Comparison of ENCODE assay signal across 25 cellular contexts in the genomic region with DNA sequence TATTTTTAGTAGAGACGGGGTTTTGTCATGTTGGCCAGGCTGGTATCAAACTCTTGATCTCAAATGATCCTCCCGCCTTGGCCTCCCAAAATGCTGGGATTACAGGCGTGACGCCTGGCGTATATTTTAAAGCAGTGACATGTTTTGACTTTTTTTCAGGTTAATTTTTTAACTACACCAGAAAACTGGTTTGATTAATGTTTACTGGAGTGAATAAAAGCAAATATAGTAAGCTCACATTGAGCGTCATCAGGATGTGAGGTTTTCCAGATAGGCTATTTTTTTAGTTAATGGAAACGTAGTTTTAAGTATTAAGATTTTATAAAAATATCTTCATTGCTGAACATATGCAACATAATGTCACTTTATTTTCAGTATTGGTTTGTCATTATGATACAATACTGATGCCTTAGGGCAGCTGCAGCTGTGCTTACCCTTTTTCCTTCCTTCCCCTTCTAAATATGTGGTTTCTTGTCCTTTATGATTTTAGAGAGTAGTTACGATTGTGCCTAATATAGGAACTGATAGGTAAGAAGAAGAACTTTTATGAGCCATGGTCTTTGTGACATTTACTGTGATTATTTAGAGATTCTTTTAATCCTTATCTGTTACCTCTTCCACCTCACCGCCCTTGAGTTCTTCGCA. TPM values are rescaled to one million over a fixed set of nuclear protein-coding genes. Genes with fewer than 3 reads are reported as not detected.
DNase-seq lines count a peak whose midpoint lies in the region; ATAC-seq, FAIRE-seq and TF ChIP-seq lines count a peak whose summit lies in the region.
"Had no signal": no experiment of that assay in that cellular context is flagged by ENCODE, and none has a peak within 500 bp of the region (broad histone marks: within the 10 kb centered on the region; RNA-seq: fewer than 3 reads in every experiment).

No MANE protein-coding gene starts in this region.

- TF ChIP-seq POLR2A in A549 (IDR thresholded peaks at IDR 0.05; ENCODE audit: low read length), result no peak

- no peaks in the 10 kb centered on the region for H3K9me3 Mint-ChIP-seq in T-cell
- H3K9me3 Mint-ChIP-seq: activated T-cell treated with anti-CD3 and anti-CD28 coated beads, Interleukin-2, amount 50 U/mL, for 4 hours; naive thymus-derived CD4-positive, alpha-beta T cell had no signal

- CTCF ChIA-PET in A549 (lab: Yijun Ruan, JAX), result interaction anchor here (1.2 to 3.3 kb wide), 11 partner anchors 17 to 347 kb away, joined by 3 to 32 read pairs (median 5); partner anchors contain the start of gene RSBN1L
- CTCF ChIA-PET in T-cell (lab: Charles Lee), result interaction anchor here (1.1 to 3.2 kb wide), 5 partner anchors 13 to 110 kb away, joined by 3 to 54 read pairs (median 21); no protein-coding TSS in a partner anchor

- H3K27me3 Mint-ChIP-seq in T-cell, result no peaks in the 10 kb centered on the region
- H3K27me3 Mint-ChIP-seq: naive thymus-derived CD4-positive, alpha-beta T cell had no signal

- peaks cover 5% of the 10 kb centered on the region for H3K36me3 Mint-ChIP-seq in T-cell

- H2AFZ ChIP-seq in OCI-LY3 (ENCODE audit: low read depth, low read length), result no peak overlapping the region

- H3K27ac ChIP-seq in A549 (peak overlapping the region; percentile 12 to 48; a peak in 4 of 6 replicates), OCI-LY3 (ENCODE audit: low read length) (peak overlapping the region; percentile 21; the same call in 1 of the 2 replicates)

- no peaks in the 10 kb centered on the region for H3K36me3 ChIP-seq in OCI-LY3 (replicated peaks; ENCODE audit: low read depth, low read length)
- no peaks in the 10 kb centered on the region; the same call in 1 of the 2 replicates for H3K36me3 ChIP-seq in HAP-1 (replicated peaks)
- H3K36me3 ChIP-seq: stomach, thyroid gland had no signal

- TF ChIP-seq EP300 in A549 (IDR thresholded peaks at IDR 0.05), result no peak

- no peak for ATAC-seq in A549
- peak; percentile 64 for ATAC-seq in left lobe of liver
- no peak for ATAC-seq in T-cell (replicated peaks in 1 of 4)
- ATAC-seq: activated T-cell treated with anti-CD3 and anti-CD28 coated beads, Interleukin-2, amount 50 U/mL, for 4 hours; left ventricle myocardium superior; naive thymus-derived CD4-positive, alpha-beta T cell had no signal

- DNase-seq in A549 (ENCODE audit: low read depth in 1 of 2, low spot score in 1 of 2) (no peak), GF-D8 (lab: John Stamatoyannopoulos, UW) (peak; percentile 47), left lobe of liver (ENCODE audit: low spot score) (no peak), HAP-1 (ENCODE audit: low spot score in 2 of 2) (no peak), nucleus accumbens (lab: John Stamatoyannopoulos, UW) (no peak), T-cell (no peak), middle frontal gyrus (ENCODE audit: extremely low spot score, low spot score) (no peak)
- DNase-seq: activated CD4-positive, alpha-beta T cell treated with anti-CD3 and anti-CD28 coated beads, Interleukin-2, amount 50 U/mL, for 1 hour; activated naive CD4-positive, alpha-beta T cell; activated T-cell treated with anti-CD3 and anti-CD28 coated beads, Interleukin-2, amount 50 U/mL, for 4 hours; cerebellar nuclear complex; dorsolateral prefrontal cortex; KBM-7; left ventricle myocardium superior; naive thymus-derived CD4-positive, alpha-beta T cell; NCI-H1436 treated with DMSO at 0.1 percent for 48 hours; retina; Right ventricle myocardium superior; small intestine; stomach; T-helper 9 cell; thyroid gland had no signal

- no peak overlapping the region for H3K4me3 Mint-ChIP-seq in T-cell
- H3K4me3 Mint-ChIP-seq: activated T-cell treated with anti-CD3 and anti-CD28 coated beads, Interleukin-2, amount 50 U/mL, for 4 hours; naive thymus-derived CD4-positive, alpha-beta T cell had no signal

- H3K4me2 ChIP-seq in A549 (peak overlapping the region; percentile 54), OCI-LY3 (ENCODE audit: low read length) (peak overlapping the region; percentile 66)

- TF ChIP-seq CTCF in A549 (IDR thresholded peaks at IDR 0.05), result no peak
- TF ChIP-seq CTCF in OCI-LY3 (IDR thresholded peaks at IDR 0.05; ENCODE audit: low read depth, low read length), result no peak

- no peak overlapping the region for H3K27ac Mint-ChIP-seq in T-cell
- H3K27ac Mint-ChIP-seq: naive thymus-derived CD4-positive, alpha-beta T cell had no signal

- peaks cover 22% of the 10 kb centered on the region; the same call in 1 of the 2 replicates for H4K20me1 ChIP-seq in OCI-LY3 (ENCODE audit: insufficient read depth, low read length)

- TF ChIP-seq RAD21 in A549 (conservative IDR thresholded peaks at IDR 0.05 in 1 of 2, IDR thresholded peaks at IDR 0.05 in 1 of 2), result no peak

- POLR2A ChIA-PET in A549 (lab: Yijun Ruan, JAX) (no interaction called here), T-cell (lab: Charles Lee) (no interaction called here)

- H3K4me1 Mint-ChIP-seq in T-cell, result peaks cover 42 to 57% (median 48%) of the 10 kb centered on the region in 3 donors

- no peaks in the 10 kb centered on the region for H3K27me3 ChIP-seq in OCI-LY3 (ENCODE audit: low read depth, low read length)
- H3K27me3 ChIP-seq in HAP-1 (ENCODE audit: low read depth), result no peaks in the 10 kb centered on the region
- H3K27me3 ChIP-seq: dorsolateral prefrontal cortex, stomach, thyroid gland had no signal

- H3K79me2 ChIP-seq in OCI-LY3 (ENCODE audit: low read length), result peaks cover 43% of the 10 kb centered on the region

- in situ Hi-C loops in HAP-1 (cut with MboI; ENCODE audit: low sequenced_read_pairs), result no loop called here

- peaks cover 53% of the 10 kb centered on the region for H3K4me1 ChIP-seq in A549
- peaks cover 42% of the 10 kb centered on the region for H3K4me1 ChIP-seq in OCI-LY3 (ENCODE audit: low read length)
- peaks cover 4% of the 10 kb centered on the region; the same call in 1 of the 2 replicates for H3K4me1 ChIP-seq in HAP-1

- no peak overlapping the region for H3K9ac ChIP-seq in OCI-LY3 (ENCODE audit: low read length)

- H3K9me3 ChIP-seq in A549, result no peaks in the 10 kb centered on the region
- H3K9me3 ChIP-seq in OCI-LY3 (ENCODE audit: insufficient read depth, low read length), result no peaks in the 10 kb centered on the region
- H3K9me3 ChIP-seq in HAP-1, result no peaks in the 10 kb centered on the region
- H3K9me3 ChIP-seq: stomach, thyroid gland had no signal

- no peak for FAIRE-seq in A549 (lab: Jason Lieb, UNC)
- FAIRE-seq: H54, HTR-8/SVneo had no signal

- no peak overlapping the region for H3K4me3 ChIP-seq in A549
- H3K4me3 ChIP-seq in OCI-LY3 (ENCODE audit: low read length), result peak overlapping the region; percentile 48
- H3K4me3 ChIP-seq in HAP-1, result no peak overlapping the region
- H3K4me3 ChIP-seq: dorsolateral prefrontal cortex, stomach, thyroid gland had no signal

- 57% methylated on average over 10 of the region's 10 CpGs for WGBS in A549 (ENCODE audit: missing lambda C conversion rate)

TF ChIP-seq in A549, 52 proteins besides CTCF, POLR2A, EP300 and RAD21:
- TF ChIP-seq, protein P1, sequence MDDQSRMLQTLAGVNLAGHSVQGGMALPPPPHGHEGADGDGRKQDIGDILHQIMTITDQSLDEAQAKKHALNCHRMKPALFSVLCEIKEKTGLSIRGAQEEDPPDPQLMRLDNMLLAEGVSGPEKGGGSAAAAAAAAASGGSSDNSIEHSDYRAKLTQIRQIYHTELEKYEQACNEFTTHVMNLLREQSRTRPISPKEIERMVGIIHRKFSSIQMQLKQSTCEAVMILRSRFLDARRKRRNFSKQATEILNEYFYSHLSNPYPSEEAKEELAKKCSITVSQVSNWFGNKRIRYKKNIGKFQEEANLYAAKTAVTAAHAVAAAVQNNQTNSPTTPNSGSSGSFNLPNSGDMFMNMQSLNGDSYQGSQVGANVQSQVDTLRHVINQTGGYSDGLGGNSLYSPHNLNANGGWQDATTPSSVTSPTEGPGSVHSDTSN (IDR thresholded peaks at IDR 0.05), result no peak
- no peak for TF ChIP-seq JUN (IDR thresholded peaks at IDR 0.05)
TF ChIP-seq in A549: peak in this region for 0.

RNA-seq across cellular contexts. Expression of gene TMEM60, which starts 37.3 kb away (rescaled TPM):
- polyA plus RNA-seq in A549 (2011; rRNA removed) (42.8 and 54.7 TPM in 2 replicates), A549 (2017; fragmentation: RNase III; extraction: RNeasy Plus Mini Kit Qiagen cat#74134 plus additional on column Dnase treatment) (26.3 to 33.8 TPM (median 29.8 TPM) in 3 replicates)
- 13.8 and 15.1 TPM in 2 replicates for polyA plus RNA-seq in A549 (2012; cell fraction: cytosol; rRNA removed)
- polyA plus RNA-seq in A549 (2012; cell fraction: nucleus; rRNA removed), result 3.1 and 5.4 TPM in 2 replicates
- 6.6 and 9.3 TPM in 2 replicates for polyA minus RNA-seq in A549 (2011; rRNA and poly(A)+ RNA removed)
- total RNA-seq in left lobe of liver (5.3 TPM), T-cell (10 to 100 TPM in 3 of 5 donors, 1 to 10 TPM in 2; 3.6 to 13.0 (median 10.6) TPM)

RNA-seq across cellular contexts. Expression of gene PHTF2, which starts 37.6 kb away (rescaled TPM):
- polyA plus RNA-seq in A549 (2011; rRNA removed) (35.5 and 41.6 TPM in 2 replicates), A549 (2017; fragmentation: RNase III; extraction: RNeasy Plus Mini Kit Qiagen cat#74134 plus additional on column Dnase treatment) (11.0 to 14.5 TPM (median 13.1 TPM) in 3 replicates)
- polyA plus RNA-seq in A549 (2012; cell fraction: cytosol; rRNA removed), result 7.4 and 9.1 TPM in 2 replicates
- polyA plus RNA-seq in A549 (2012; cell fraction: nucleus; rRNA removed), result 2.6 and 8.5 TPM in 2 replicates
- polyA minus RNA-seq in A549 (2011; rRNA and poly(A)+ RNA removed), result 11.9 and 16.4 TPM in 2 replicates
- total RNA-seq in left lobe of liver (3.3 TPM), T-cell (10 to 100 TPM; 19.7 to 35.8 (median 28.0) TPM)
